Comparison of ENCODE assay signal across 1 cellular context in genomic region chr2:74507926-74508520, GRCh38.
TF ChIP-seq lines count a peak whose summit lies in the region.

No MANE protein-coding gene starts in this region.

TF ChIP-seq in SK-N-SH, 30 proteins besides CTCF, POLR2A, EP300 and RAD21 (continued from another document):
- TF ChIP-seq PBX3 (IDR thresholded peaks at IDR 0.05) (peak; percentile 36), POLR2AphosphoS5 (IDR thresholded peaks at IDR 0.05; ENCODE audit: low read depth, low read length) (peak; percentile 70), MXI1 (IDR thresholded peaks at IDR 0.05; ENCODE audit: low read depth, low read length) (peak; percentile 50), NFIC (IDR thresholded peaks at IDR 0.05; ENCODE audit: borderline replicate concordance) (no peak), TEAD4 (IDR thresholded peaks at IDR 0.05; ENCODE audit: borderline replicate concordance, insufficient read depth) (peak; percentile 46; the same call in 1 of the 2 replicates), FOSL2 (IDR thresholded peaks at IDR 0.05; ENCODE audit: borderline replicate concordance, low read depth) (0 out of 2 replicates have a peak, but pooled peaks have one; percentile 3)
TF ChIP-seq in SK-N-SH: peak in this region for 11.
